In genomic region chr11:2121227-2122130, GRCh38 we compare ENCODE assay signal across 2 cellular contexts.
TF ChIP-seq lines count a peak whose summit lies in the region.

No MANE protein-coding gene starts in this region.

TF ChIP-seq in SK-N-SH, 30 proteins besides CTCF, POLR2A, EP300 and RAD21:
- TF ChIP-seq, protein P1, sequence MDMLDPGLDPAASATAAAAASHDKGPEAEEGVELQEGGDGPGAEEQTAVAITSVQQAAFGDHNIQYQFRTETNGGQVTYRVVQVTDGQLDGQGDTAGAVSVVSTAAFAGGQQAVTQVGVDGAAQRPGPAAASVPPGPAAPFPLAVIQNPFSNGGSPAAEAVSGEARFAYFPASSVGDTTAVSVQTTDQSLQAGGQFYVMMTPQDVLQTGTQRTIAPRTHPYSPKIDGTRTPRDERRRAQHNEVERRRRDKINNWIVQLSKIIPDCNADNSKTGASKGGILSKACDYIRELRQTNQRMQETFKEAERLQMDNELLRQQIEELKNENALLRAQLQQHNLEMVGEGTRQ (IDR thresholded peaks at IDR 0.05; ENCODE audit: borderline replicate concordance, low read depth, low read length): no peak
- no peak for TF ChIP-seq MAX (IDR thresholded peaks at IDR 0.05; ENCODE audit: low read depth)
- no peak for TF ChIP-seq CHD2 (IDR thresholded peaks at IDR 0.05; ENCODE audit: low read length, partially characterized antibody)
- no peak for TF ChIP-seq FOSL2 (IDR thresholded peaks at IDR 0.05; ENCODE audit: borderline replicate concordance, low read depth)
- no peak for TF ChIP-seq MXI1 (IDR thresholded peaks at IDR 0.05; ENCODE audit: low read depth, low read length)

TF ChIP-seq in SK-N-SH treated with all-trans-retinoic acid at 6 μM for 48 hours, 23 proteins besides CTCF, POLR2A, EP300 and RAD21:
- TF ChIP-seq ZNF8 (CRISPR knock-in tag; IDR thresholded peaks at IDR 0.05) (no peak), ARNTL (CRISPR knock-in tag; IDR thresholded peaks at IDR 0.05; ENCODE audit: borderline replicate concordance, low read depth) (no peak), ISL1 (CRISPR knock-in tag; IDR thresholded peaks at IDR 0.05) (no peak), PATZ1 (CRISPR knock-in tag; IDR thresholded peaks at IDR 0.05; ENCODE audit: borderline replicate concordance) (no peak)
